In genomic region chr22:25407226-25407858, GRCh38 we compare ENCODE assay signal across 15 cellular contexts.
A peak's percentile ranks its signal among the peaks of the same experiment; 100 is the strongest.
DNase-seq lines count a peak whose midpoint lies in the region; ATAC-seq, FAIRE-seq and TF ChIP-seq lines count a peak whose summit lies in the region.
"Had no signal": no experiment of that assay in that cellular context is flagged by ENCODE, and none has a peak within 500 bp of the region (broad histone marks: within the 10 kb centered on the region; RNA-seq: fewer than 3 reads in every experiment).

No MANE protein-coding gene starts in this region.

- DNase-seq in activated naive CD4-positive, alpha-beta T cell treated with anti-CD3 and anti-CD28 coated beads for 36 hours = no peak
- no peak for DNase-seq in activated naive CD4-positive, alpha-beta T cell (lab: John Stamatoyannopoulos, UW)
- no peak for DNase-seq in T-cell
- peak; percentile 41 for DNase-seq in kidney
- DNase-seq in type B pancreatic cell (ENCODE audit: extremely low spot score, unreplicated experiment) = no peak
- DNase-seq in spleen = no peak
- DNase-seq in mucosa of descending colon = no peak
- DNase-seq in NCI-H446 (lab: John Stamatoyannopoulos, UW) = no peak
- DNase-seq: brain microvascular endothelial cell; DMS53; left ventricle myocardium inferior; NCI-H526; stimulated activated CD4-positive, alpha-beta T cell treated with anti-CD3 and anti-CD28 coated beads, Interleukin-2, amount 100 ng/mL, for 24 hours; testis had no signal

- H3K4me3 ChIP-seq in kidney (ENCODE audit: low read length in 2 of 2) = no peak overlapping the region
- H3K4me3 ChIP-seq in spleen = no peak overlapping the region
- no peak overlapping the region for H3K4me3 ChIP-seq in mucosa of descending colon
- H3K4me3 ChIP-seq: left ventricle myocardium inferior, testis had no signal

- H3K4me1 ChIP-seq in kidney (ENCODE audit: control insufficient read depth in 1 of 2, insufficient read depth in 1 of 2, low read depth in 1 of 2, low read length in 2 of 2) = peaks cover 16 to 22% of the 10 kb centered on the region in 2 donors
- H3K4me1 ChIP-seq in spleen = peaks cover 19 to 42% (median 36%) of the 10 kb centered on the region in 6 donors
- H3K4me1 ChIP-seq in mucosa of descending colon (ENCODE audit: low read depth) = peaks cover 26% of the 10 kb centered on the region

- ATAC-seq in T-cell (replicated peaks in 1 of 4) (no peak), mucosa of descending colon (no peak)
- ATAC-seq: SK-N-SH treated with all-trans-retinoic acid at 6 μM for 48 hours had no signal

- TF ChIP-seq CTCF in kidney (IDR thresholded peaks at IDR 0.05; ENCODE audit: borderline replicate concordance, extremely low read depth, insufficient read depth) (no peak), type B pancreatic cell (conservative IDR thresholded peaks at IDR 0.05) (no peak), spleen (IDR thresholded peaks at IDR 0.05 in 8 of 11, conservative IDR thresholded peaks at IDR 0.05 in 3 of 11) (no peak), mucosa of descending colon (IDR thresholded peaks at IDR 0.05) (no peak)

- no peak for FAIRE-seq in kidney (lab: Jason Lieb, UNC)

- no peaks in the 10 kb centered on the region for H3K36me3 Mint-ChIP-seq in activated naive CD4-positive, alpha-beta T cell treated with anti-CD3 and anti-CD28 coated beads for 36 hours (ENCODE audit: low read depth)
- no peaks in the 10 kb centered on the region for H3K36me3 Mint-ChIP-seq in T-cell
- H3K36me3 Mint-ChIP-seq in type B pancreatic cell = no peaks in the 10 kb centered on the region

- POLR2A ChIA-PET in T-cell (lab: Charles Lee) = no interaction called here

- intact Hi-C loops in activated naive CD4-positive, alpha-beta T cell treated with anti-CD3 and anti-CD28 coated beads for 36 hours (cut with micrococcal nuclease) = no loop called here
- intact Hi-C loops in kidney (cut with DNase I) (no loop called here), spleen (cut with DNase I; ENCODE audit: low total_unique reads) (no loop called here), mucosa of descending colon (cut with DNase I, micrococcal nuclease) (no loop called here)

- H3K36me3 ChIP-seq in kidney (ENCODE audit: control insufficient read depth in 1 of 2, insufficient read depth in 2 of 2, low read length in 2 of 2) (no peaks in the 10 kb centered on the region), spleen (no peaks in the 10 kb centered on the region), mucosa of descending colon (ENCODE audit: low read depth) (no peaks in the 10 kb centered on the region)
- H3K36me3 ChIP-seq: brain microvascular endothelial cell, left ventricle myocardium inferior had no signal

- H3K27ac ChIP-seq in kidney (ENCODE audit: low read depth in 2 of 2, low read length in 2 of 2) (no peak overlapping the region), spleen (no peak overlapping the region)
- H3K27ac ChIP-seq: brain microvascular endothelial cell, left ventricle myocardium inferior, testis had no signal

- H3K9ac ChIP-seq in kidney (ENCODE audit: low read length in 2 of 2) = no peak overlapping the region

- no peak overlapping the region for H3K27ac Mint-ChIP-seq in activated naive CD4-positive, alpha-beta T cell treated with anti-CD3 and anti-CD28 coated beads for 36 hours
- H3K27ac Mint-ChIP-seq in T-cell (no peak overlapping the region), type B pancreatic cell (peak overlapping the region; percentile 80)

- H3K27me3 ChIP-seq in spleen (replicated peaks in 1 of 7) = peaks cover 0 to 3% (median 0%) of the 10 kb centered on the region in 7 donors
- H3K27me3 ChIP-seq: brain microvascular endothelial cell, testis had no signal

- CTCF ChIA-PET in activated naive CD4-positive, alpha-beta T cell treated with anti-CD3 and anti-CD28 coated beads for 36 hours (lab: Charles Lee) = interaction anchor here (0.6 to 0.7 kb wide), 2 partner anchors 11 to 36 kb away, joined by 3 to 4 read pairs; no protein-coding TSS in a partner anchor
- CTCF ChIA-PET in T-cell (lab: Charles Lee) = interaction anchor here in 1 of 2 donors (0.6 kb wide), 1 partner anchor 297 kb away, joined by 15 read pairs; no protein-coding TSS in a partner anchor

- peaks cover 24% of the 10 kb centered on the region for H3K4me1 Mint-ChIP-seq in activated naive CD4-positive, alpha-beta T cell treated with anti-CD3 and anti-CD28 coated beads for 36 hours (ENCODE audit: low read depth)
- H3K4me1 Mint-ChIP-seq in T-cell = peaks cover 31 to 32% (median 31%) of the 10 kb centered on the region in 3 donors
- peaks cover 33% of the 10 kb centered on the region for H3K4me1 Mint-ChIP-seq in type B pancreatic cell (ENCODE audit: unreplicated experiment)

- no peaks in the 10 kb centered on the region for H3K9me3 Mint-ChIP-seq in activated naive CD4-positive, alpha-beta T cell treated with anti-CD3 and anti-CD28 coated beads for 36 hours
- no peaks in the 10 kb centered on the region for H3K9me3 Mint-ChIP-seq in T-cell
- H3K9me3 Mint-ChIP-seq in type B pancreatic cell = no peaks in the 10 kb centered on the region

- WGBS in spleen, 5 donors = 93 to 95% (median 94%) methylated on average over 11 of the region's 11 CpGs

- H3K27me3 Mint-ChIP-seq in activated naive CD4-positive, alpha-beta T cell treated with anti-CD3 and anti-CD28 coated beads for 36 hours (ENCODE audit: low read depth) = no peaks in the 10 kb centered on the region
- H3K27me3 Mint-ChIP-seq in T-cell (no peaks in the 10 kb centered on the region), type B pancreatic cell (peaks cover 3% of the 10 kb centered on the region)

- H3K4me3 Mint-ChIP-seq in activated naive CD4-positive, alpha-beta T cell treated with anti-CD3 and anti-CD28 coated beads for 36 hours = peak overlapping the region; percentile 71
- H3K4me3 Mint-ChIP-seq in T-cell (peak overlapping the region; percentile 4 to 74 (median 74)), type B pancreatic cell (peak overlapping the region; percentile 85)

- TF ChIP-seq POLR2A in spleen (IDR thresholded peaks at IDR 0.05) = no peak

- H3K9me3 ChIP-seq in kidney (ENCODE audit: control insufficient read depth in 1 of 2, low read length in 2 of 2) = no peaks in the 10 kb centered on the region
- no peaks in the 10 kb centered on the region for H3K9me3 ChIP-seq in spleen
- H3K9me3 ChIP-seq in mucosa of descending colon = no peaks in the 10 kb centered on the region
- H3K9me3 ChIP-seq: left ventricle myocardium inferior, testis had no signal
